Comparison of ENCODE assay signal across 7 cellular contexts in genomic region chr22:47759909-47760308, GRCh38.
"Had no signal": no experiment of that assay in that cellular context is flagged by ENCODE, and none has a peak within 500 bp of the region (broad histone marks: within the 10 kb centered on the region; RNA-seq: fewer than 3 reads in every experiment).

No MANE protein-coding gene starts in this region.

- H3K4me1 ChIP-seq: HAP-1 had no signal

- ATAC-seq: HCT116, K562 had no signal

- H3K9me3 ChIP-seq: HAP-1 had no signal

- DNase-seq: GM23248, GOT3, H7, IMR-90 had no signal

- H3K36me3 ChIP-seq: HAP-1 had no signal

- H3K9ac ChIP-seq: GM23248 had no signal

- H3K4me3 ChIP-seq: GM23248, HAP-1, K562 had no signal

- H3K27ac ChIP-seq: GM23248 had no signal

- H2AFZ ChIP-seq: GM23248 had no signal
